ENCODE assay signal across 24 cellular contexts in the genomic region with DNA sequence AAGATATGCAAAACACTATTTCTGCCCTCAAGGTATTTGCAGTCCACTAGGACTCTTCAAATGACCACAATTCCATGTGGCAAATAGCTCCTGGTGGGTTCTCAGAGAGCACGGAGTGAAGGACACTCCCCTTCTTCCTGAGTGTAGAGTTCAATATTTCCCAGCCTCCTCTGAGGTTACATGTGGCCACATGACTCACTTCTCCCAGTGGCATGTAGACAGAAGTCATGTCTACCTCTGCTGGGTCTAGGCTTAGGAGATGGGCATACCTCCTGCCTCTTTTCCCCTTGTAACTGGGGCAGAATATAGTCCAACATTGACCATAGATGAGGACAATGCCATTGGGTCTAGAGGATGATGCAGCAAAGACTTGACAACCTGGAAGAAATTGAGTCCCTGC.
"Had no signal": no experiment of that assay in that cellular context is flagged by ENCODE, and none has a peak within 500 bp of the region (broad histone marks: within the 10 kb centered on the region; RNA-seq: fewer than 3 reads in every experiment).

No MANE protein-coding gene starts in this region.

- H3K27ac ChIP-seq: adrenal gland, breast epithelium, KMS-11 had no signal

- H3K27ac Mint-ChIP-seq: activated B cell treated with CpG ODN at 0.5 μM for 24 hours; activated CD4-positive, alpha-beta memory T cell treated with anti-CD3 and anti-CD28 coated beads, Interleukin-2, amount 10 ng/mL, durations not matched to agents 7 days and 5 days; activated naive CD4-positive, alpha-beta T cell treated with anti-CD3 and anti-CD28 coated beads for 36 hours; activated naive CD8-positive, alpha-beta T cell; T-helper 1 cell treated with Interleukin-12 subunit alpha and Interleukin-12 subunit beta and Interleukin-4 antibody, amounts not matched to agents 30 μg/mL and 1 μg/mL, for 36 hours had no signal

- H3K36me3 ChIP-seq: adrenal gland, breast epithelium had no signal

- H3K9me3 Mint-ChIP-seq: activated B cell treated with CpG ODN at 0.5 μM for 24 hours; activated CD4-positive, alpha-beta memory T cell treated with anti-CD3 and anti-CD28 coated beads, Interleukin-2, amount 10 ng/mL, durations not matched to agents 7 days and 5 days; activated naive CD4-positive, alpha-beta T cell treated with anti-CD3 and anti-CD28 coated beads for 36 hours; activated T-cell treated with anti-CD3 and anti-CD28 coated beads, Interleukin-2, amount 50 U/mL, for 4 hours; T-helper 1 cell treated with Interleukin-12 subunit alpha and Interleukin-12 subunit beta and Interleukin-4 antibody, amounts not matched to agents 30 μg/mL and 1 μg/mL, for 36 hours had no signal

- DNase-seq: activated B cell treated with CpG ODN at 0.5 μM for 24 hours; activated CD4-positive, alpha-beta memory T cell treated with anti-CD3 and anti-CD28 coated beads, Interleukin-2, amount 10 ng/mL, durations not matched to agents 7 days and 5 days; activated CD4-positive, alpha-beta T cell treated with anti-CD3 and anti-CD28 coated beads for 1 hour; activated CD4-positive, alpha-beta T cell treated with anti-CD3 and anti-CD28 coated beads, Interleukin-2, amount 50 U/mL, for 1 hour; activated gamma-delta T cell; activated naive CD4-positive, alpha-beta T cell treated with anti-CD3 and anti-CD28 coated beads for 36 hours; activated T-cell treated with anti-CD3 and anti-CD28 coated beads, Interleukin-2, amount 50 U/mL, for 4 hours; adrenal gland; central memory CD4-positive, alpha-beta T cell; MM.1S; NCI-H1092; NCI-H1417 treated with DMSO at 0.1 percent for 48 hours; NCI-H1694; NCI-H2029 treated with DMSO at 0.1 percent for 48 hours; NCI-H345; NCI-H510A; NCI-H526 treated with DMSO at 0.1 percent for 48 hours; PC-3; SHP77 treated with DMSO at 0.1 percent for 48 hours had no signal

- H3K4me1 Mint-ChIP-seq: activated B cell treated with CpG ODN at 0.5 μM for 24 hours; activated CD4-positive, alpha-beta memory T cell treated with anti-CD3 and anti-CD28 coated beads, Interleukin-2, amount 10 ng/mL, durations not matched to agents 7 days and 5 days had no signal

- H3K4me3 ChIP-seq: adrenal gland, breast epithelium had no signal

- H3K4me3 Mint-ChIP-seq: activated B cell treated with CpG ODN at 0.5 μM for 24 hours; activated CD4-positive, alpha-beta memory T cell treated with anti-CD3 and anti-CD28 coated beads, Interleukin-2, amount 10 ng/mL, durations not matched to agents 7 days and 5 days; activated naive CD4-positive, alpha-beta T cell treated with anti-CD3 and anti-CD28 coated beads for 36 hours; activated naive CD8-positive, alpha-beta T cell; activated T-cell treated with anti-CD3 and anti-CD28 coated beads, Interleukin-2, amount 50 U/mL, for 4 hours; T-helper 1 cell treated with Interleukin-12 subunit alpha and Interleukin-12 subunit beta and Interleukin-4 antibody, amounts not matched to agents 30 μg/mL and 1 μg/mL, for 36 hours had no signal

- H3K27me3 ChIP-seq: adrenal gland, breast epithelium had no signal

- ATAC-seq: activated T-cell treated with anti-CD3 and anti-CD28 coated beads, Interleukin-2, amount 50 U/mL, for 4 hours; PC-3 had no signal

- H3K9me3 ChIP-seq: adrenal gland, breast epithelium had no signal

- H3K27me3 Mint-ChIP-seq: activated CD4-positive, alpha-beta memory T cell treated with anti-CD3 and anti-CD28 coated beads, Interleukin-2, amount 10 ng/mL, durations not matched to agents 7 days and 5 days; activated naive CD8-positive, alpha-beta T cell had no signal

- FAIRE-seq: RCC 7860 had no signal

- H3K36me3 Mint-ChIP-seq: activated naive CD8-positive, alpha-beta T cell had no signal

- H3K4me1 ChIP-seq: adrenal gland, breast epithelium had no signal
